In genomic region chr1:35079003-35079930, GRCh38 we compare ENCODE assay signal across 1 cellular context.
TF ChIP-seq lines count a peak whose summit lies in the region.

TSS of gene ZMYM1 (plus strand) at chr1:35079385. CDS start at chr1:35093988, 14,603 bp downstream.

TF ChIP-seq in WTC11, 78 proteins besides CTCF, POLR2A, EP300 and RAD21 (continued from another document):
- 0 out of 2 replicates have a peak, but pooled peaks have one; percentile 25 for TF ChIP-seq E2F1 (CRISPR knock-in tag; IDR thresholded peaks at IDR 0.05)
- no peak for TF ChIP-seq CDX4 (CRISPR knock-in tag; IDR thresholded peaks at IDR 0.05; ENCODE audit: borderline replicate concordance)
- TF ChIP-seq ZNF281 (CRISPR knock-in tag; IDR thresholded peaks at IDR 0.05): peak; percentile 64; the same call in 1 of the 2 replicates
- peak; percentile 82 for TF ChIP-seq SP1 (CRISPR knock-in tag; conservative IDR thresholded peaks at IDR 0.05)
- peak; percentile 74; the same call in 1 of the 2 replicates for TF ChIP-seq MAX (CRISPR knock-in tag; IDR thresholded peaks at IDR 0.05)
- 0 out of 2 replicates have a peak, but pooled peaks have one; percentile 50 for TF ChIP-seq CREM (CRISPR knock-in tag; IDR thresholded peaks at IDR 0.05)
- 0 out of 2 replicates have a peak, but pooled peaks have one; percentile 13 for TF ChIP-seq NFE2L1 (CRISPR knock-in tag; IDR thresholded peaks at IDR 0.05)
- TF ChIP-seq MYBL2 (CRISPR knock-in tag; IDR thresholded peaks at IDR 0.05): peak; percentile 97
